ENCODE assay signal across 8 cellular contexts in genomic region chr11:117143390-117143789, GRCh38. TPM values are rescaled to one million over a fixed set of nuclear protein-coding genes. Genes with fewer than 3 reads are reported as not detected.
DNase-seq lines count a peak whose midpoint lies in the region; ATAC-seq and TF ChIP-seq lines count a peak whose summit lies in the region.

No MANE protein-coding gene starts in this region.

- TF ChIP-seq POLR2A in upper lobe of left lung (IDR thresholded peaks at IDR 0.05), result no peak

- peak overlapping the region; percentile 86 to 95 (median 92) for H3K27ac ChIP-seq in upper lobe of left lung

- H3K36me3 ChIP-seq in HAP-1 (replicated peaks) (peaks cover 21% of the 10 kb centered on the region), upper lobe of left lung (peaks cover 0 to 18% (median 8%) of the 10 kb centered on the region in 4 donors)

- ATAC-seq in upper lobe of left lung (ENCODE audit: low FRiP score in 2 of 2), result peak; percentile 65 to 87

- peaks cover 13% of the 10 kb centered on the region for H3K4me1 ChIP-seq in HAP-1
- H3K4me1 ChIP-seq in upper lobe of left lung, result peaks cover 25 to 41% (median 27%) of the 10 kb centered on the region in 4 donors

- peaks cover 25% of the 10 kb centered on the region for H3K36me3 Mint-ChIP-seq in nephron progenitor cell (ENCODE audit: low read depth)

- peak; percentile 23 for DNase-seq in COLO668 (lab: John Stamatoyannopoulos, UW; ENCODE audit: unreplicated experiment)
- DNase-seq in HAP-1 (ENCODE audit: low spot score in 2 of 2), result peak; percentile 49 to 58
- peak; percentile 34 for DNase-seq in NCI-H446 treated with DMSO at 0.1 percent for 48 hours (lab: John Stamatoyannopoulos, UW)
- DNase-seq in activated T-cell treated with anti-CD3 and anti-CD28 coated beads, Interleukin-2, amount 50 U/mL, for 48 hours, result peak; percentile 24 to 47
- DNase-seq in fibroblast of villous mesenchyme (ENCODE audit: low read depth), result peak; percentile 42
- DNase-seq in nephron progenitor cell, result peak; percentile 10
- peak in 1 of 2 donors; percentile 65 for DNase-seq in upper lobe of left lung
- no peak for DNase-seq in SW 1271 (lab: John Stamatoyannopoulos, UW)

- peaks cover 14% of the 10 kb centered on the region for H3K27me3 Mint-ChIP-seq in nephron progenitor cell (ENCODE audit: low read depth, poor library complexity)

- TF ChIP-seq EP300 in upper lobe of left lung (IDR thresholded peaks at IDR 0.05), result no peak

- no peaks in the 10 kb centered on the region; the same call in 1 of the 2 replicates for H3K9me3 ChIP-seq in HAP-1
- H3K9me3 ChIP-seq in upper lobe of left lung, result no peaks in the 10 kb centered on the region

- H3K9me3 Mint-ChIP-seq in nephron progenitor cell, result peaks cover 11% of the 10 kb centered on the region

- TF ChIP-seq CTCF in fibroblast of villous mesenchyme (IDR thresholded peaks at IDR 0.05; ENCODE audit: insufficient read depth, low read depth, low read length) (no peak), nephron progenitor cell (IDR thresholded peaks at IDR 0.05) (no peak), upper lobe of left lung (IDR thresholded peaks at IDR 0.05) (no peak)

- 7 to 15% methylated on average over 5 of the region's 5 CpGs for WGBS in upper lobe of left lung, 2 donors

- in situ Hi-C loops in HAP-1 (cut with MboI; ENCODE audit: low sequenced_read_pairs), result no loop called here

- peaks cover 44% of the 10 kb centered on the region for H3K4me1 Mint-ChIP-seq in nephron progenitor cell

- H3K4me3 ChIP-seq in HAP-1 (peak overlapping the region; percentile 72), fibroblast of villous mesenchyme (ENCODE audit: low read depth, low read length) (peak overlapping the region; percentile 69), upper lobe of left lung (peak overlapping the region; percentile 66 to 93 (median 82))

- H3K27me3 ChIP-seq in HAP-1 (ENCODE audit: low read depth), result no peaks in the 10 kb centered on the region
- no peaks in the 10 kb centered on the region for H3K27me3 ChIP-seq in upper lobe of left lung

- peak overlapping the region; percentile 100 for H3K4me3 Mint-ChIP-seq in nephron progenitor cell

- H3K27ac Mint-ChIP-seq in nephron progenitor cell, result peak overlapping the region; percentile 92

RNA-seq across cellular contexts. Expression of gene PAFAH1B2, which starts 0.7 kb away (rescaled TPM):
- total RNA-seq in fibroblast of villous mesenchyme (132 and 200 TPM in 2 replicates), upper lobe of left lung (100 to 1,000 TPM in 1 of 6 donors, 10 to 100 TPM in 5; 63.9 to 101 (median 81.3) TPM)

RNA-seq across cellular contexts. Expression of gene SIDT2, which starts 35.2 kb away (rescaled TPM):
- total RNA-seq in fibroblast of villous mesenchyme (23.5 and 24.2 TPM in 2 replicates), upper lobe of left lung (100 to 1,000 TPM in 4 of 6 donors, 10 to 100 TPM in 2; 62.8 to 287 (median 153) TPM)

RNA-seq across cellular contexts. Expression of gene SIK3, which starts 45.2 kb away (rescaled TPM):
- total RNA-seq in fibroblast of villous mesenchyme, result 14.2 TPM in 2 replicates
- total RNA-seq in upper lobe of left lung, result 100 to 1,000 TPM in 1 of 6 donors, 10 to 100 TPM in 5; 26.9 to 115 (median 43.7) TPM

RNA-seq across cellular contexts. Expression of gene TAGLN, which starts 55.8 kb away (rescaled TPM):
- 4,185 and 5,577 TPM in 2 replicates for total RNA-seq in fibroblast of villous mesenchyme
- 100 to 1,000 TPM; 105 to 608 (median 334) TPM for total RNA-seq in upper lobe of left lung

Comparison
In these comparisons a context has a peak if more than half of its experiments do, and no peak if none do; other contexts are left out.
1. DNase-seq: peak in COLO668 (single experiment), HAP-1 (2 of 2), NCI-H446 treated with DMSO at 0.1 percent for 48 hours (single experiment), activated T-cell treated with anti-CD3 and anti-CD28 coated beads, Interleukin-2, amount 50 U/mL, for 48 hours (2 of 2), fibroblast of villous mesenchyme (single experiment) and nephron progenitor cell (single experiment); none in SW 1271 (0 of 2).
2. Peak in every context shown above with its lines, with median percentiles within 50 percentile points of each other: H3K4me3 ChIP-seq.